In genomic region chr9:97374811-97375210, GRCh38 we compare ENCODE assay signal across 17 cellular contexts.
"Had no signal": no experiment of that assay in that cellular context is flagged by ENCODE, and none has a peak within 500 bp of the region (broad histone marks: within the 10 kb centered on the region; RNA-seq: fewer than 3 reads in every experiment).

No MANE protein-coding gene starts in this region.

- H3K27ac ChIP-seq: coronary artery, dorsolateral prefrontal cortex, esophagus muscularis mucosa, foreskin keratinocyte, gastroesophageal sphincter, heart left ventricle, left lung, lower lobe of right lung had no signal

- H3K27me3 ChIP-seq: dorsolateral prefrontal cortex, esophagus muscularis mucosa, foreskin keratinocyte, gastroesophageal sphincter, heart left ventricle, left lung had no signal

- H3K4me1 ChIP-seq: esophagus muscularis mucosa, foreskin keratinocyte, gastroesophageal sphincter, heart left ventricle, left lung, lower lobe of right lung had no signal

- H3K9me3 ChIP-seq: esophagus muscularis mucosa, gastroesophageal sphincter, heart left ventricle, left lung, lower lobe of right lung had no signal

- DNase-seq: dermis blood vessel endothelial cell; dorsolateral prefrontal cortex; effector CD4-positive, alpha-beta T cell; effector memory CD4-positive, alpha-beta T cell; foreskin keratinocyte; heart left ventricle; hippocampal formation; left cardiac atrium; left lung; left ventricle myocardium superior; lower lobe of right lung; mesenchymal stem cell; midbrain; naive thymus-derived CD4-positive, alpha-beta T cell had no signal

- H3K4me3 ChIP-seq: coronary artery, dorsolateral prefrontal cortex, esophagus muscularis mucosa, gastroesophageal sphincter, heart left ventricle, left lung, lower lobe of right lung had no signal

- ATAC-seq: foreskin keratinocyte; gastroesophageal sphincter; heart left ventricle; left cardiac atrium; left lung; left ventricle myocardium superior; lower lobe of right lung; naive thymus-derived CD4-positive, alpha-beta T cell had no signal
